In the genomic region with DNA sequence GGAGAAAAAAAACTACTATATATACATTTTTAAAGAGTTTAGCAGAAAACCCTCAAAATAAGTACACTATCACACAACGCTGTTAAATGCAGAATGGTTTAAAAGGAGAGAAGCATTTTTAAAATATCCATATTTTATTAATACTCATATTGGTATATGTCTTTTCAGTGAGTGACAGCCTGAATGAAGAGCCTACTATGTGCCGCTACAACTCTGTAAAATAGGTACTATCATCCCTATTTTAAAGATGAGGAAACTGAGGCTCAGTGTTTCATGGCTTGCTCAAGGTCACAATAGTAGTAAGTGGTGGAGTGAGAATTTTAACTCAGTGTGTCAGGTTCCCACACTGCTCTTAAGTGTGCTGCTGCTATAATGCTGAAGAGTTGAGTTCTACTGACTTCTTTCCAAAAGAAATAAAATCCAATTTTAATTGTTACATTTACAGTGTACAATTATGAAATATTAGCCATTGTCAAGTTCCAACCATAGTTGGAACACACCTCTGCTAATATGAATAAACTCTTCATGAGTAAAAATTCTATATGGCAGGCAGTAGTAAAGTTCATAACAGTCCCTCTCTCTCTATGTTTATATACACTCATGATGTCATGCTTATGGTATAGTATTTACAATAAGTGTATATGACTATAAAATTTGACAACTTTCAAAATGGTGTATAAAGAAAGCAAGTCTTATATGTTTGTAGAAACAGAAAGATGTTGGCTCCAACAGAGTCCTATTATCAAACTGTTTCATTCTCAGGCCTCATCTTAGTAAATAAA, we compare ENCODE assay signal across 8 cellular contexts.
"Had no signal": no experiment of that assay in that cellular context is flagged by ENCODE, and none has a peak within 500 bp of the region (broad histone marks: within the 10 kb centered on the region; RNA-seq: fewer than 3 reads in every experiment).

No MANE protein-coding gene starts in this region.

- H3K4me3 Mint-ChIP-seq: dendritic cell treated with granulocyte-macrophage colony-stimulating factor and Interleukin-4, amounts not matched to agents 40 ng/mL and 50 ng/mL, for 4 days had no signal

- H3K9me3 Mint-ChIP-seq: central memory CD8-positive, alpha-beta T cell; dendritic cell treated with granulocyte-macrophage colony-stimulating factor and Interleukin-4, amounts not matched to agents 40 ng/mL and 50 ng/mL, for 4 days; effector memory CD8-positive, alpha-beta T cell had no signal

- ATAC-seq: body of pancreas; effector memory CD8-positive, alpha-beta T cell had no signal

- H3K27me3 Mint-ChIP-seq: central memory CD8-positive, alpha-beta T cell; effector memory CD8-positive, alpha-beta T cell had no signal

- H3K27ac Mint-ChIP-seq: dendritic cell treated with granulocyte-macrophage colony-stimulating factor and Interleukin-4, amounts not matched to agents 40 ng/mL and 50 ng/mL, for 4 days; effector memory CD8-positive, alpha-beta T cell had no signal

- DNase-seq: activated effector memory CD4-positive, alpha-beta T cell treated with anti-CD3 and anti-CD28 coated beads, Interleukin-2, amount 50 U/mL, for 16 hours; amniotic stem cell; body of pancreas; effector memory CD8-positive, alpha-beta T cell; midbrain; posterior cingulate gyrus had no signal
